In genomic region chr21:32172106-32172505, GRCh38 we compare ENCODE assay signal across 9 cellular contexts.
"Had no signal": no experiment of that assay in that cellular context is flagged by ENCODE, and none has a peak within 500 bp of the region (broad histone marks: within the 10 kb centered on the region; RNA-seq: fewer than 3 reads in every experiment).

No MANE protein-coding gene starts in this region.

- H3K27ac ChIP-seq: GM23248 had no signal

- DNase-seq: GM23248, GOT3, H7, H9, HCEC 1CT, HFFc6 had no signal

- H3K4me1 Mint-ChIP-seq: GM23338, H9 had no signal

- H3K9me3 ChIP-seq: HAP-1 had no signal

- H3K4me3 ChIP-seq: GM23248, GM23338, HAP-1 had no signal

- H3K4me1 ChIP-seq: HAP-1 had no signal

- ATAC-seq: GM23338, HCT116 had no signal

- H3K36me3 ChIP-seq: HAP-1 had no signal

- H3K4me2 ChIP-seq: GM23338 had no signal

- H3K27ac Mint-ChIP-seq: GM23338, H9, HFFc6 had no signal

- H3K4me3 Mint-ChIP-seq: GM23338, H9, HFFc6 had no signal

- H2AFZ ChIP-seq: GM23248, GM23338 had no signal

- H3K9ac ChIP-seq: GM23248 had no signal

- H3K9me3 Mint-ChIP-seq: GM23338, H9 had no signal
